Comparison of ENCODE assay signal across 10 cellular contexts in genomic region chr12:124388038-124388676, GRCh38.
DNase-seq lines count a peak whose midpoint lies in the region; ATAC-seq and TF ChIP-seq lines count a peak whose summit lies in the region.
"Had no signal": no experiment of that assay in that cellular context is flagged by ENCODE, and none has a peak within 500 bp of the region (broad histone marks: within the 10 kb centered on the region; RNA-seq: fewer than 3 reads in every experiment).

No MANE protein-coding gene starts in this region.

- H3K9me3 ChIP-seq in tibial artery: no peaks in the 10 kb centered on the region

- no peaks in the 10 kb centered on the region for H3K9me3 Mint-ChIP-seq in activated CD4-positive, alpha-beta memory T cell treated with anti-CD3 and anti-CD28 coated beads, Interleukin-2, amount 10 ng/mL, durations not matched to agents 7 days and 5 days
- H3K9me3 Mint-ChIP-seq in activated CD4-positive, alpha-beta memory T cell treated with anti-CD3 and anti-CD28 coated beads for 36 hours: no peaks in the 10 kb centered on the region
- H3K9me3 Mint-ChIP-seq in MCF 10A (ENCODE audit: unreplicated experiment): no peaks in the 10 kb centered on the region
- H3K9me3 Mint-ChIP-seq: T-helper 1 cell treated with Interleukin-12 subunit alpha and Interleukin-12 subunit beta and Interleukin-4 antibody, amounts not matched to agents 30 μg/mL and 1 μg/mL, for 36 hours had no signal

- H2AK5ac ChIP-seq in mesendoderm (ENCODE audit: low read length): peak overlapping the region; percentile 30

- POLR2A ChIA-PET in activated CD4-positive, alpha-beta memory T cell treated with anti-CD3 and anti-CD28 coated beads, Interleukin-2, amount 10 ng/mL, durations not matched to agents 7 days and 5 days (lab: Charles Lee): interaction anchor here (1.4 kb wide), 1 partner anchor 386 kb away, joined by 4 read pairs; no protein-coding TSS in a partner anchor
- POLR2A ChIA-PET in activated CD4-positive, alpha-beta memory T cell treated with anti-CD3 and anti-CD28 coated beads for 36 hours (lab: Charles Lee): no interaction called here
- POLR2A ChIA-PET in MCF 10A (lab: Yijun Ruan, JAX): interaction anchor here (0.6 to 3.8 kb wide), 5 partner anchors 11 to 250 kb away, joined by 3 to 15 read pairs (median 4); no protein-coding TSS in a partner anchor

- H3K36me3 ChIP-seq in mesendoderm (ENCODE audit: control insufficient read depth, insufficient read depth, low read length): peaks cover 3% of the 10 kb centered on the region
- peaks cover 0 to 33% (median 26%) of the 10 kb centered on the region in 3 donors for H3K36me3 ChIP-seq in tibial artery

- no peak overlapping the region for H2BK5ac ChIP-seq in mesendoderm (ENCODE audit: low read length)

- H3K27ac ChIP-seq in mesendoderm (ENCODE audit: low read depth, low read length): peak overlapping the region; percentile 55
- peak overlapping the region; percentile 90 to 96 for H3K27ac ChIP-seq in tibial artery
- H3K27ac ChIP-seq: KMS-11 had no signal

- H4K8ac ChIP-seq in mesendoderm (ENCODE audit: low read depth, low read length): no peak overlapping the region

- H3K4me3 Mint-ChIP-seq in activated CD4-positive, alpha-beta memory T cell treated with anti-CD3 and anti-CD28 coated beads, Interleukin-2, amount 10 ng/mL, durations not matched to agents 7 days and 5 days: peak overlapping the region; percentile 17
- no peak overlapping the region for H3K4me3 Mint-ChIP-seq in activated CD4-positive, alpha-beta memory T cell treated with anti-CD3 and anti-CD28 coated beads for 36 hours
- H3K4me3 Mint-ChIP-seq in MCF 10A (ENCODE audit: unreplicated experiment): peak overlapping the region; percentile 81

- no peak for DNase-seq in activated CD4-positive, alpha-beta memory T cell treated with anti-CD3 and anti-CD28 coated beads, Interleukin-2, amount 10 ng/mL, durations not matched to agents 7 days and 5 days
- no peak for DNase-seq in activated CD4-positive, alpha-beta memory T cell treated with anti-CD3 and anti-CD28 coated beads for 36 hours
- DNase-seq in MCF 10A (ENCODE audit: unreplicated experiment) (no peak), mesendoderm (no peak), tibial artery (no peak), omental fat pad (ENCODE audit: low spot score) (no peak), iPS-NIHi7 (ENCODE audit: extremely low spot score) (no peak)

- no peaks in the 10 kb centered on the region for H3K79me2 ChIP-seq in mesendoderm (ENCODE audit: control insufficient read depth, insufficient read depth, low read length)

- H3K27me3 Mint-ChIP-seq in activated CD4-positive, alpha-beta memory T cell treated with anti-CD3 and anti-CD28 coated beads, Interleukin-2, amount 10 ng/mL, durations not matched to agents 7 days and 5 days: no peaks in the 10 kb centered on the region
- no peaks in the 10 kb centered on the region for H3K27me3 Mint-ChIP-seq in activated CD4-positive, alpha-beta memory T cell treated with anti-CD3 and anti-CD28 coated beads for 36 hours
- H3K27me3 Mint-ChIP-seq in MCF 10A (ENCODE audit: insufficient read depth, unreplicated experiment): no peaks in the 10 kb centered on the region

- no peak overlapping the region for H4K5ac ChIP-seq in mesendoderm (ENCODE audit: low read length)

- CTCF ChIA-PET in activated CD4-positive, alpha-beta memory T cell treated with anti-CD3 and anti-CD28 coated beads, Interleukin-2, amount 10 ng/mL, durations not matched to agents 7 days and 5 days (lab: Charles Lee): no interaction called here
- CTCF ChIA-PET in activated CD4-positive, alpha-beta memory T cell treated with anti-CD3 and anti-CD28 coated beads for 36 hours (lab: Charles Lee): interaction anchor here (1.2 to 1.3 kb wide), 2 partner anchors 10 to 13 kb away, joined by 3 read pairs; no protein-coding TSS in a partner anchor
- CTCF ChIA-PET in MCF 10A (lab: Yijun Ruan, JAX): interaction anchor here (0.5 to 2.1 kb wide), 4 partner anchors 19 to 383 kb away, joined by 3 to 6 read pairs (median 3); no protein-coding TSS in a partner anchor

- ATAC-seq in omental fat pad (ENCODE audit: low FRiP score): no peak
- no peak for ATAC-seq in HG03565 (IDR thresholded peaks at IDR 0.05; ENCODE audit: unreplicated experiment)

- H2BK120ac ChIP-seq in mesendoderm (ENCODE audit: low read depth, low read length): no peak overlapping the region

- intact Hi-C loops in activated CD4-positive, alpha-beta memory T cell treated with anti-CD3 and anti-CD28 coated beads for 36 hours (cut with micrococcal nuclease): loop anchor here (2.0 to 5.0 kb wide), 2 partner anchors 179 to 387 kb away; partner anchors contain the start of gene NCOR2
- intact Hi-C loops in MCF 10A (cut with micrococcal nuclease): loop anchor here (10.0 kb wide), 3 partner anchors 127 to 377 kb away; no protein-coding TSS in a partner anchor
- intact Hi-C loops in tibial artery (cut with DNase I; ENCODE audit: low total_unique reads): loop anchor here (5.0 to 10.0 kb wide), 2 partner anchors 34 to 377 kb away; no protein-coding TSS in a partner anchor

- H3K4me1 ChIP-seq in mesendoderm (ENCODE audit: control insufficient read depth, low read depth, low read length): peaks cover 7% of the 10 kb centered on the region
- H3K4me1 ChIP-seq in tibial artery: peaks cover 10 to 87% (median 79%) of the 10 kb centered on the region in 4 donors

- peaks cover 3% of the 10 kb centered on the region for H3K79me1 ChIP-seq in mesendoderm (ENCODE audit: low read length)

- no peak overlapping the region for H3K4ac ChIP-seq in mesendoderm (ENCODE audit: low read depth, low read length)

- H3K4me2 ChIP-seq in mesendoderm (ENCODE audit: low read length): peak overlapping the region; percentile 44
- H3K4me2 ChIP-seq: KMS-11 had no signal

- H3K4me1 Mint-ChIP-seq in activated CD4-positive, alpha-beta memory T cell treated with anti-CD3 and anti-CD28 coated beads, Interleukin-2, amount 10 ng/mL, durations not matched to agents 7 days and 5 days: peaks cover 35% of the 10 kb centered on the region
- H3K4me1 Mint-ChIP-seq in activated CD4-positive, alpha-beta memory T cell treated with anti-CD3 and anti-CD28 coated beads for 36 hours (ENCODE audit: low read depth): peaks cover 35% of the 10 kb centered on the region
- peaks cover 26% of the 10 kb centered on the region for H3K4me1 Mint-ChIP-seq in MCF 10A (ENCODE audit: insufficient read depth, unreplicated experiment)

- BruUV-seq in MCF 10A (replicated peaks; lab: Mats Ljungman, UMichigan): no TSS peak

- peak overlapping the region; percentile 85 for H3K56ac ChIP-seq in mesendoderm (ENCODE audit: low read length)

- no peak for TF ChIP-seq CTCF in MCF 10A (IDR thresholded peaks at IDR 0.05; ENCODE audit: unreplicated experiment)
- no peak for TF ChIP-seq CTCF in tibial artery (IDR thresholded peaks at IDR 0.05)
- no peak for TF ChIP-seq CTCF in omental fat pad (IDR thresholded peaks at IDR 0.05)

- peak overlapping the region; percentile 24 for H3K23ac ChIP-seq in mesendoderm (ENCODE audit: low read length)

- no peaks in the 10 kb centered on the region for H3K27me3 ChIP-seq in mesendoderm (ENCODE audit: insufficient read depth, low read length, poor library complexity)
- no peaks in the 10 kb centered on the region for H3K27me3 ChIP-seq in tibial artery

- H3K4me3 ChIP-seq in mesendoderm (ENCODE audit: low read length): no peak overlapping the region
- peak overlapping the region; percentile 59 to 64 for H3K4me3 ChIP-seq in tibial artery

- no peak overlapping the region for H2BK15ac ChIP-seq in mesendoderm (replicated peaks; ENCODE audit: low read depth)

- peak overlapping the region; percentile 72 for H3K9ac ChIP-seq in mesendoderm (ENCODE audit: low read length)
- H3K9ac ChIP-seq: KMS-11 had no signal

- WGBS in mesendoderm (ENCODE audit: extremely low coverage, insufficient coverage, low lambda C conversion rate): no CpG with 5 or more reads among the region's 15 CpGs

- no peak overlapping the region for H3K27ac Mint-ChIP-seq in activated CD4-positive, alpha-beta memory T cell treated with anti-CD3 and anti-CD28 coated beads, Interleukin-2, amount 10 ng/mL, durations not matched to agents 7 days and 5 days
- no peak overlapping the region for H3K27ac Mint-ChIP-seq in activated CD4-positive, alpha-beta memory T cell treated with anti-CD3 and anti-CD28 coated beads for 36 hours
- peak overlapping the region; percentile 69 for H3K27ac Mint-ChIP-seq in MCF 10A (ENCODE audit: low read depth, unreplicated experiment)
- H3K27ac Mint-ChIP-seq: T-helper 1 cell treated with Interleukin-12 subunit alpha and Interleukin-12 subunit beta and Interleukin-4 antibody, amounts not matched to agents 30 μg/mL and 1 μg/mL, for 36 hours had no signal

- H3K36me3 Mint-ChIP-seq in activated CD4-positive, alpha-beta memory T cell treated with anti-CD3 and anti-CD28 coated beads, Interleukin-2, amount 10 ng/mL, durations not matched to agents 7 days and 5 days (ENCODE audit: low read depth): peaks cover 5% of the 10 kb centered on the region
- H3K36me3 Mint-ChIP-seq in activated CD4-positive, alpha-beta memory T cell treated with anti-CD3 and anti-CD28 coated beads for 36 hours: peaks cover 3% of the 10 kb centered on the region
- peaks cover 46% of the 10 kb centered on the region for H3K36me3 Mint-ChIP-seq in MCF 10A (ENCODE audit: insufficient read depth, unreplicated experiment)

- H3K18ac ChIP-seq in mesendoderm (ENCODE audit: low read length): peak overlapping the region; percentile 53
